9 cellular contexts compared by ENCODE assay signal in genomic region chr6:164085552-164086325, GRCh38.
DNase-seq lines count a peak whose midpoint lies in the region; ATAC-seq lines count a peak whose summit lies in the region.
"Had no signal": no experiment of that assay in that cellular context is flagged by ENCODE, and none has a peak within 500 bp of the region (broad histone marks: within the 10 kb centered on the region; RNA-seq: fewer than 3 reads in every experiment).

No MANE protein-coding gene starts in this region.

- H3K4me1 ChIP-seq in rectal smooth muscle tissue (ENCODE audit: control insufficient read depth, insufficient read depth, low read length): no peaks in the 10 kb centered on the region

- H3K4me3 ChIP-seq in rectal smooth muscle tissue (ENCODE audit: low read length): no peak overlapping the region

- H3K27ac Mint-ChIP-seq in activated naive CD4-positive, alpha-beta T cell treated with anti-CD3 and anti-CD28 coated beads for 36 hours: no peak overlapping the region

- H3K9ac ChIP-seq in rectal smooth muscle tissue (ENCODE audit: low read length): no peak overlapping the region

- H3K27ac ChIP-seq in cingulate gyrus (ENCODE audit: low read depth, low read length) (peak overlapping the region; percentile 89), layer of hippocampus (ENCODE audit: low read depth, low read length) (peak overlapping the region; percentile 75), rectal smooth muscle tissue (ENCODE audit: low read depth, low read length) (peak overlapping the region; percentile 68)

- no peaks in the 10 kb centered on the region for H3K36me3 Mint-ChIP-seq in activated naive CD4-positive, alpha-beta T cell treated with anti-CD3 and anti-CD28 coated beads for 36 hours (ENCODE audit: low read depth)

- no peaks in the 10 kb centered on the region for H3K9me3 Mint-ChIP-seq in activated naive CD4-positive, alpha-beta T cell treated with anti-CD3 and anti-CD28 coated beads for 36 hours

- no peak overlapping the region for H3K4me3 Mint-ChIP-seq in activated naive CD4-positive, alpha-beta T cell treated with anti-CD3 and anti-CD28 coated beads for 36 hours

- H3K27me3 Mint-ChIP-seq in activated naive CD4-positive, alpha-beta T cell treated with anti-CD3 and anti-CD28 coated beads for 36 hours (ENCODE audit: low read depth): peaks cover 12% of the 10 kb centered on the region

- ATAC-seq in HG03196 (IDR thresholded peaks at IDR 0.05; ENCODE audit: unreplicated experiment) (no peak), HG03457 (IDR thresholded peaks at IDR 0.05; ENCODE audit: unreplicated experiment) (no peak)

- intact Hi-C loops in activated naive CD4-positive, alpha-beta T cell treated with anti-CD3 and anti-CD28 coated beads for 36 hours (cut with micrococcal nuclease): no loop called here

- H3K36me3 ChIP-seq in rectal smooth muscle tissue (ENCODE audit: control insufficient read depth, insufficient read depth, low read length): no peaks in the 10 kb centered on the region

- no peaks in the 10 kb centered on the region for H3K27me3 ChIP-seq in layer of hippocampus (ENCODE audit: control insufficient read depth, insufficient read depth, low read length)
- no peaks in the 10 kb centered on the region for H3K27me3 ChIP-seq in rectal smooth muscle tissue (ENCODE audit: control insufficient read depth, insufficient read depth, low read length)

- DNase-seq in EL (peak; percentile 51), DMS 273 treated with DMSO at 0.1 percent for 48 hours (lab: John Stamatoyannopoulos, UW) (no peak)
- DNase-seq in activated naive CD4-positive, alpha-beta T cell treated with anti-CD3 and anti-CD28 coated beads for 36 hours: no peak
- DNase-seq: stimulated activated CD4-positive, alpha-beta T cell treated with anti-CD3 and anti-CD28 coated beads, Interleukin-2, amount 100 ng/mL, for 48 hours had no signal

- CTCF ChIA-PET in activated naive CD4-positive, alpha-beta T cell treated with anti-CD3 and anti-CD28 coated beads for 36 hours (lab: Charles Lee): interaction anchor here (0.6 kb wide), 1 partner anchor 22 kb away, joined by 3 read pairs; no protein-coding TSS in a partner anchor

- no peaks in the 10 kb centered on the region for H3K4me1 Mint-ChIP-seq in activated naive CD4-positive, alpha-beta T cell treated with anti-CD3 and anti-CD28 coated beads for 36 hours (ENCODE audit: low read depth)
